ENCODE assay signal across 16 cellular contexts in the genomic region with DNA sequence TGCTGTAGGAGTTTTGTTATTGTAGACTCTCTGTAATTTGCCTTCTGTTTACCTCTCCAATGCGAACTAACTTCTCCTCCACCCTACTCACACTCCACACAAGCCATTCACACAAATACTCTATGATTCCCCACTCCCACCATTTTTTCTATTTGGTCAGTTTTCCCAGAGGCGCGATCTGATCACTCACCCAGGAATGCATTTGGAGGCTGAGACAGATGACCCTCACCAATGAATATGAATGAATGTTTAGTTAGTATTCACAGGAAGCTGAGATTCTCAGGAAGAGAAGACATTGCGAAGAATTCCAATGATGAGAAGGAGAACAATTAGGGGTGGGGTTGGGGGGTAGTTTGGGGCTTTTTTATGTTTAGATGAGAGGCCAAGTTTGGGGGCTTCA. TPM values are rescaled to one million over a fixed set of nuclear protein-coding genes. Genes with fewer than 3 reads are reported as not detected.
DNase-seq lines count a peak whose midpoint lies in the region; ATAC-seq, FAIRE-seq and TF ChIP-seq lines count a peak whose summit lies in the region.
"Had no signal": no experiment of that assay in that cellular context is flagged by ENCODE, and none has a peak within 500 bp of the region (broad histone marks: within the 10 kb centered on the region; RNA-seq: fewer than 3 reads in every experiment).

No MANE protein-coding gene starts in this region.

- H3K4me3 ChIP-seq in astrocyte (ENCODE audit: insufficient read depth, low read depth, low read length): no peak overlapping the region
- no peak overlapping the region for H3K4me3 ChIP-seq in skeletal muscle satellite cell (ENCODE audit: low read length)

- H3K9ac ChIP-seq in astrocyte (ENCODE audit: low read length): peak overlapping the region; percentile 25
- no peak overlapping the region for H3K9ac ChIP-seq in skeletal muscle satellite cell (ENCODE audit: low read depth, low read length)

- H3K9me3 ChIP-seq in astrocyte (ENCODE audit: insufficient read depth, low read depth, low read length): no peaks in the 10 kb centered on the region
- H3K9me3 ChIP-seq in skeletal muscle satellite cell (replicated peaks; ENCODE audit: low read length): no peaks in the 10 kb centered on the region

- no peak for FAIRE-seq in astrocyte (lab: Jason Lieb, UNC)
- FAIRE-seq: A204.1, D721Med had no signal

- peak overlapping the region; percentile 72 for H3K4me2 ChIP-seq in astrocyte (ENCODE audit: low read length)
- peak overlapping the region; percentile 13 for H3K4me2 ChIP-seq in skeletal muscle satellite cell (ENCODE audit: low read length)

- H2AFZ ChIP-seq in astrocyte (ENCODE audit: low read depth, low read length): no peak overlapping the region

- H3K27ac Mint-ChIP-seq in astrocyte (ENCODE audit: unreplicated experiment): no peak overlapping the region
- H3K27ac Mint-ChIP-seq: CD14-positive monocyte; CD8-positive, alpha-beta T cell had no signal

- no peak overlapping the region for H3K4me3 Mint-ChIP-seq in astrocyte (ENCODE audit: unreplicated experiment)
- H3K4me3 Mint-ChIP-seq: CD14-positive monocyte; CD8-positive, alpha-beta T cell had no signal

- peak; percentile 54 for DNase-seq in EL
- DNase-seq in HCEC 1CT: peak; percentile 45
- DNase-seq in astrocyte (ENCODE audit: low read depth): peak; percentile 42
- no peak for DNase-seq in left ventricle myocardium superior
- DNase-seq in KG1 (lab: John Stamatoyannopoulos, UW): no peak
- DNase-seq in NCI-H2196 treated with DMSO at 0.1 percent for 48 hours (lab: John Stamatoyannopoulos, UW; ENCODE audit: unreplicated experiment): no peak
- DNase-seq: CD8-positive, alpha-beta T cell; COR-L47; DMS153; DMS79 treated with DMSO at 0.1 percent for 48 hours; GF-D8; H7 had no signal

- no peak for ATAC-seq in left ventricle myocardium superior
- ATAC-seq: CD8-positive, alpha-beta T cell had no signal

- H3K79me2 ChIP-seq in astrocyte (ENCODE audit: insufficient read depth, low read length): no peaks in the 10 kb centered on the region

- no peaks in the 10 kb centered on the region for H3K36me3 ChIP-seq in astrocyte (ENCODE audit: insufficient read depth, low read length)
- no peaks in the 10 kb centered on the region for H3K36me3 ChIP-seq in skeletal muscle satellite cell (ENCODE audit: insufficient read depth, low read length)

- peaks cover 20% of the 10 kb centered on the region for H3K4me1 ChIP-seq in astrocyte (ENCODE audit: insufficient read depth, low read length)
- H3K4me1 ChIP-seq in skeletal muscle satellite cell (ENCODE audit: control insufficient read depth, insufficient read depth, low read length): peaks cover 19% of the 10 kb centered on the region

- H3K27me3 Mint-ChIP-seq in astrocyte (ENCODE audit: low read depth, unreplicated experiment): peaks cover 2% of the 10 kb centered on the region

- no peak for TF ChIP-seq CTCF in astrocyte (IDR thresholded peaks at IDR 0.05; ENCODE audit: insufficient read depth, low read depth, low read length)

- H3K4me1 Mint-ChIP-seq in astrocyte (ENCODE audit: low read depth, unreplicated experiment): peaks cover 4% of the 10 kb centered on the region

- intact Hi-C loops in left ventricle myocardium superior (cut with micrococcal nuclease): loop anchor here (10.0 kb wide), 1 partner anchor 92 kb away; no protein-coding TSS in a partner anchor

- H3K27me3 ChIP-seq in astrocyte (ENCODE audit: insufficient read depth, low read length) (no peaks in the 10 kb centered on the region), skeletal muscle satellite cell (ENCODE audit: control insufficient read depth, insufficient read depth, low read length) (no peaks in the 10 kb centered on the region)

- peaks cover 6% of the 10 kb centered on the region for H3K9me3 Mint-ChIP-seq in astrocyte (ENCODE audit: unreplicated experiment)
- H3K9me3 Mint-ChIP-seq: CD8-positive, alpha-beta T cell had no signal

- no peaks in the 10 kb centered on the region for H3K36me3 Mint-ChIP-seq in astrocyte (ENCODE audit: low read depth, unreplicated experiment)
- H3K36me3 Mint-ChIP-seq: CD14-positive monocyte; CD8-positive, alpha-beta T cell had no signal

- peak overlapping the region; percentile 45 for H3K27ac ChIP-seq in astrocyte (ENCODE audit: low read depth, low read length)

- H4K20me1 ChIP-seq in astrocyte (ENCODE audit: insufficient read depth, low read length): no peaks in the 10 kb centered on the region

RNA-seq across cellular contexts. Expression of a gene that starts 10.5 kb away (rescaled TPM):
- not detected in 2 replicates for total RNA-seq in astrocyte
- total RNA-seq in skeletal muscle satellite cell (2012; rRNA removed): not detected in 2 replicates
- not detected for total RNA-seq in left ventricle myocardium superior
- total RNA-seq: CD8-positive, alpha-beta T cell; H7 had no signal

Comparison
In these comparisons a context has a peak if more than half of its experiments do, and no peak if none do; other contexts are left out.
1. DNase-seq: peak in EL (single experiment), HCEC 1CT (single experiment) and astrocyte (single experiment); none in left ventricle myocardium superior (single experiment), KG1 (single experiment) and NCI-H2196 treated with DMSO at 0.1 percent for 48 hours (single experiment).